Comparison of ENCODE assay signal across 25 cellular contexts in the genomic region with DNA sequence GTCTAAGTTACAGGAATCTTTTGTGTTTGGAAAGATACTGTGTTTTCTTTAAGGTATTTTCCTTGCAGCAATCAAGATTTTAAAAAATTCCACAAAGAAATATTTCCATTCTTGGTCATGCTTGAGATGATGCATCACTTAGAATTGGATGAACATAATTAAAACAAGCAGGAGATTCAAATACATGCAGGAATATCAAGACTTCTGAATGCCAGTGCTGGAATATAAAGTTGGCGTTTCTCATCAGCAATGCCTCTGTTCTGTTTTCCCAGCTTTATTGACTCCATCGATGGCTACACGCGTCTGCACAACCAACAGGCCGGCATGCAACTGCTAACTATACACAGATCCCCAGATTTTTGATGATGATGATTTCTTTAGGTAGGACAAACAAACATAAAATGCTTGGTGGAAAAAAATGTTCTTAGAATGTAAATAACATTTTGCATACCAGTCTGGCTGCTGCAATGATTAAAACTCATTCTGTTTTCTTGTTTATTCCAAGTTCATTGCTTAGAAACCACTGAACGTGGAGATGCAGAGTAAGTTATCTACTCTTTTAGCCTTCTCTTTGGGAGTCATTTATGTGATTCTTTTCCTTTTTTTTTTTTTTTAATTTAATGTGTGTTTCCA.
DNase-seq lines count a peak whose midpoint lies in the region; TF ChIP-seq lines count a peak whose summit lies in the region.
"Had no signal": no experiment of that assay in that cellular context is flagged by ENCODE, and none has a peak within 500 bp of the region (broad histone marks: within the 10 kb centered on the region; RNA-seq: fewer than 3 reads in every experiment).

No MANE protein-coding gene starts in this region.

- H3K4me1 Mint-ChIP-seq in immature natural killer cell: no peaks in the 10 kb centered on the region

- peaks cover 0 to 4% (median 0%) of the 10 kb centered on the region in 6 donors for H3K9me3 Mint-ChIP-seq in immature natural killer cell
- H3K9me3 Mint-ChIP-seq: activated T-helper 1 cell treated with anti-CD3 and anti-CD28 coated beads, Interleukin-12 subunit alpha, Interleukin-12 subunit beta, Interleukin-2, Interleukin-4 antibody, amounts not matched to agents 30 ng/mL and 10 ng/mL and 1 ng/mL, durations not matched to agents 14 hours and 24 hours and 36 hours; endodermal cell; T-helper 1 cell treated with Interleukin-12 subunit alpha and Interleukin-12 subunit beta and Interleukin-4 antibody, amounts not matched to agents 30 μg/mL and 1 μg/mL, for 36 hours had no signal

- TF ChIP-seq POLR2A in testis (IDR thresholded peaks at IDR 0.05): no peak

- H3K4me3 Mint-ChIP-seq in immature natural killer cell: no peak overlapping the region
- H3K4me3 Mint-ChIP-seq: activated CD4-positive, alpha-beta memory T cell treated with anti-CD3 and anti-CD28 coated beads for 36 hours; activated naive CD4-positive, alpha-beta T cell treated with anti-CD3 and anti-CD28 coated beads for 36 hours; activated T-helper 1 cell treated with anti-CD3 and anti-CD28 coated beads, Interleukin-12 subunit alpha, Interleukin-12 subunit beta, Interleukin-2, Interleukin-4 antibody, amounts not matched to agents 30 ng/mL and 10 ng/mL and 1 ng/mL, durations not matched to agents 14 hours and 24 hours and 36 hours; CD8-positive, alpha-beta T cell; endodermal cell; T-helper 1 cell treated with Interleukin-12 subunit alpha and Interleukin-12 subunit beta and Interleukin-4 antibody, amounts not matched to agents 30 μg/mL and 1 μg/mL, for 36 hours had no signal

- H3K4me1 ChIP-seq in ascending aorta (peaks cover 0 to 10% of the 10 kb centered on the region in 2 donors), testis (no peaks in the 10 kb centered on the region)
- H3K4me1 ChIP-seq: left ventricle myocardium inferior, stomach had no signal

- H3K27me3 ChIP-seq in ascending aorta (no peaks in the 10 kb centered on the region), testis (no peaks in the 10 kb centered on the region)
- H3K27me3 ChIP-seq: MG63, stomach, upper lobe of left lung had no signal

- H3K9me3 ChIP-seq in ascending aorta (no peaks in the 10 kb centered on the region), testis (no peaks in the 10 kb centered on the region)
- H3K9me3 ChIP-seq: upper lobe of left lung had no signal

- intact Hi-C loops in ascending aorta (cut with DNase I) (no loop called here), testis (cut with DNase I; ENCODE audit: low total_unique reads) (no loop called here)

- H3K27ac Mint-ChIP-seq in immature natural killer cell: no peak overlapping the region
- H3K27ac Mint-ChIP-seq: activated CD4-positive, alpha-beta memory T cell treated with anti-CD3 and anti-CD28 coated beads for 36 hours; activated naive CD4-positive, alpha-beta T cell treated with anti-CD3 and anti-CD28 coated beads for 36 hours; activated T-helper 1 cell treated with anti-CD3 and anti-CD28 coated beads, Interleukin-12 subunit alpha, Interleukin-12 subunit beta, Interleukin-2, Interleukin-4 antibody, amounts not matched to agents 30 ng/mL and 10 ng/mL and 1 ng/mL, durations not matched to agents 14 hours and 24 hours and 36 hours; CD8-positive, alpha-beta T cell; endodermal cell; T-helper 1 cell treated with Interleukin-12 subunit alpha and Interleukin-12 subunit beta and Interleukin-4 antibody, amounts not matched to agents 30 μg/mL and 1 μg/mL, for 36 hours had no signal

- DNase-seq in GM03348 (ENCODE audit: low spot score) (peak; percentile 59), ascending aorta (ENCODE audit: low spot score in 2 of 2) (no peak), fibroblast of villous mesenchyme (ENCODE audit: low read depth) (peak; percentile 48), cortex of kidney (lab: John Stamatoyannopoulos, UW) (no peak), ACHN (no peak), testis (no peak), immature natural killer cell (no peak)
- DNase-seq: activated CD4-positive, alpha-beta memory T cell treated with anti-CD3 and anti-CD28 coated beads for 36 hours; activated CD8-positive, alpha-beta memory T cell treated with anti-CD3 and anti-CD28 coated beads, Interleukin-2, amount 50 U/mL, for 4 hours; activated naive CD4-positive, alpha-beta T cell treated with anti-CD3 and anti-CD28 coated beads for 36 hours; AML-193; amygdala; CD8-positive, alpha-beta T cell; endodermal cell; KBM-7; NCI-H1105 treated with DMSO at 0.1 percent for 48 hours; NCI-H1930; NCI-H526 treated with DMSO at 0.1 percent for 48 hours; stomach; upper lobe of left lung had no signal

- in situ Hi-C loops in ACHN (cut with HindIII; ENCODE audit: low pct_ligation_motif_present, low pct_unique_long_range_greater_than_20kb, low sequenced_read_pairs): no loop called here

- WGBS in testis, 2 donors: 93 to 95% methylated on average over 6 of the region's 6 CpGs

- TF ChIP-seq CTCF in ascending aorta (IDR thresholded peaks at IDR 0.05) (no peak), fibroblast of villous mesenchyme (IDR thresholded peaks at IDR 0.05; ENCODE audit: insufficient read depth, low read depth, low read length) (no peak), testis (IDR thresholded peaks at IDR 0.05) (no peak)

- peaks cover 0 to 10% (median 7%) of the 10 kb centered on the region in 3 donors for H3K27me3 Mint-ChIP-seq in immature natural killer cell (ENCODE audit: low read depth in 3 of 3)

- no peak overlapping the region for H3K4me3 ChIP-seq in ascending aorta
- no peak overlapping the region for H3K4me3 ChIP-seq in fibroblast of villous mesenchyme (ENCODE audit: low read depth, low read length)
- no peak overlapping the region for H3K4me3 ChIP-seq in testis
- H3K4me3 ChIP-seq: coronary artery, left ventricle myocardium inferior, MG63, stomach, upper lobe of left lung had no signal

- H3K27ac ChIP-seq in ascending aorta (peak overlapping the region; percentile 63 to 76), testis (no peak overlapping the region)
- H3K27ac ChIP-seq: left ventricle myocardium inferior had no signal

- no peaks in the 10 kb centered on the region for H3K36me3 Mint-ChIP-seq in immature natural killer cell
- H3K36me3 Mint-ChIP-seq: CD8-positive, alpha-beta T cell had no signal

- H3K36me3 ChIP-seq in ascending aorta (no peaks in the 10 kb centered on the region), testis (ENCODE audit: low read depth, missing control alignments) (no peaks in the 10 kb centered on the region)
- H3K36me3 ChIP-seq: left ventricle myocardium inferior, MG63, stomach, upper lobe of left lung had no signal

Comparison
In these comparisons a context has a peak if more than half of its experiments do, and no peak if none do; other contexts are left out.
1. DNase-seq: peak in GM03348 (single experiment) and fibroblast of villous mesenchyme (single experiment); none in ascending aorta (0 of 2), cortex of kidney (single experiment), ACHN (single experiment), testis (single experiment) and immature natural killer cell (0 of 3).
2. H3K27ac ChIP-seq: peak in ascending aorta (2 of 2); none in testis (0 of 2).